Comparison of ENCODE assay signal across 8 cellular contexts in the genomic region with DNA sequence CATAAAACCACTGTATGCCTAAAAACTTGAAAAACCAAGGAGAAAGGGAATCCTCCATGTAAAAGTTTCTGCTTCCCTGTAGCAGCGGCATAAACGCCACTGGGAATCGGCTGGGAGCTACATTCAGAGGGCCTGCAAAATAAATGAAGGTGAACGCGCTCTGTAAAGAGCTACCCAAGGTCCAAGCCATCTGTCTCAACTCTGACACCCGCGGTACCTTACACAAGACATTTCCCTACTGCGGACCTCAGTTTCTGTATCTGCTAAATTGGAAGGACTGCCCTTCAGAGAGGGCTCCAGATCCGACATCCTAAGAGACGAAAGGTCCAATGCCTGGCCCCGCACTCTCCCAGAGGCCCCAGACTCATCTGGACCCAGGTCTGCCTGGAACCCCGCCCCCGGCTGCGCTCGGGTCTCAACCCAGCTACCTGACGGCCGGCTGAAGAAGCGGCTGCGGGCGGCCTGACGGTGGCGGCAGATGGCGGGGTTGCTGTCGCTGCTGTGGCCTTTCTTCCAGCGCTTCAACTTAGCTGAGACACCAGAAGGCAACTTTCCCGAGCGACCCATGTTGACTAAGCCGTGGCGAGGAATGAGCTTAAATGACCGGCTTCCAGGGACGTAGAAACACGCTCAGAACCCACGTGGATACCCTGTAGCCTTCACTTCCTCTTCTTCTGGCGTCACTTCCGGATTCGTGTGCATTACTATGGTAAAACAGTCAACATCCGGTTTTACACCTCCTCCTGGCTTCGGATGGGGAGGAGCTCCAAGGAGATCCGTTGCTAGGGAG. TPM values are rescaled to one million over a fixed set of nuclear protein-coding genes. Genes with fewer than 3 reads are reported as not detected.
DNase-seq lines count a peak whose midpoint lies in the region; ATAC-seq and TF ChIP-seq lines count a peak whose summit lies in the region.

A gene with protein sequence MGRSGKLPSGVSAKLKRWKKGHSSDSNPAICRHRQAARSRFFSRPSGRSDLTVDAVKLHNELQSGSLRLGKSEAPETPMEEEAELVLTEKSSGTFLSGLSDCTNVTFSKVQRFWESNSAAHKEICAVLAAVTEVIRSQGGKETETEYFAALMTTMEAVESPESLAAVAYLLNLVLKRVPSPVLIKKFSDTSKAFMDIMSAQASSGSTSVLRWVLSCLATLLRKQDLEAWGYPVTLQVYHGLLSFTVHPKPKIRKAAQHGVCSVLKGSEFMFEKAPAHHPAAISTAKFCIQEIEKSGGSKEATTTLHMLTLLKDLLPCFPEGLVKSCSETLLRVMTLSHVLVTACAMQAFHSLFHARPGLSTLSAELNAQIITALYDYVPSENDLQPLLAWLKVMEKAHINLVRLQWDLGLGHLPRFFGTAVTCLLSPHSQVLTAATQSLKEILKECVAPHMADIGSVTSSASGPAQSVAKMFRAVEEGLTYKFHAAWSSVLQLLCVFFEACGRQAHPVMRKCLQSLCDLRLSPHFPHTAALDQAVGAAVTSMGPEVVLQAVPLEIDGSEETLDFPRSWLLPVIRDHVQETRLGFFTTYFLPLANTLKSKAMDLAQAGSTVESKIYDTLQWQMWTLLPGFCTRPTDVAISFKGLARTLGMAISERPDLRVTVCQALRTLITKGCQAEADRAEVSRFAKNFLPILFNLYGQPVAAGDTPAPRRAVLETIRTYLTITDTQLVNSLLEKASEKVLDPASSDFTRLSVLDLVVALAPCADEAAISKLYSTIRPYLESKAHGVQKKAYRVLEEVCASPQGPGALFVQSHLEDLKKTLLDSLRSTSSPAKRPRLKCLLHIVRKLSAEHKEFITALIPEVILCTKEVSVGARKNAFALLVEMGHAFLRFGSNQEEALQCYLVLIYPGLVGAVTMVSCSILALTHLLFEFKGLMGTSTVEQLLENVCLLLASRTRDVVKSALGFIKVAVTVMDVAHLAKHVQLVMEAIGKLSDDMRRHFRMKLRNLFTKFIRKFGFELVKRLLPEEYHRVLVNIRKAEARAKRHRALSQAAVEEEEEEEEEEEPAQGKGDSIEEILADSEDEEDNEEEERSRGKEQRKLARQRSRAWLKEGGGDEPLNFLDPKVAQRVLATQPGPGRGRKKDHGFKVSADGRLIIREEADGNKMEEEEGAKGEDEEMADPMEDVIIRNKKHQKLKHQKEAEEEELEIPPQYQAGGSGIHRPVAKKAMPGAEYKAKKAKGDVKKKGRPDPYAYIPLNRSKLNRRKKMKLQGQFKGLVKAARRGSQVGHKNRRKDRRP (N-terminal part only) (minus strand): TSS at position 676 of the 790 bp plus-strand sequence. CDS start 109 bp downstream, at position 567.

- peak within 1 kb of the TSS; percentile 92 for H3K4me3 Mint-ChIP-seq in activated naive CD4-positive, alpha-beta T cell treated with anti-CD3 and anti-CD28 coated beads for 36 hours

- H3K27me3 ChIP-seq in SJSA1 (replicated peaks): no peaks in the 10 kb centered on the region
- H3K27me3 ChIP-seq in gastroesophageal sphincter: no peaks in the 10 kb centered on the region
- H3K27me3 ChIP-seq in neuronal stem cell (ENCODE audit: control insufficient read depth in 3 of 3, insufficient read depth in 3 of 3, low read depth in 1 of 3, low read length in 3 of 3): no peaks in the 10 kb centered on the region

- ATAC-seq in gastroesophageal sphincter: peak; percentile 97

- H3K9me3 ChIP-seq in SJSA1 (replicated peaks) (no peaks in the 10 kb centered on the region), gastroesophageal sphincter (no peaks in the 10 kb centered on the region), neuronal stem cell (replicated peaks in 1 of 2; ENCODE audit: control insufficient read depth in 2 of 2, insufficient read depth in 1 of 2, low read depth in 1 of 2, low read length in 2 of 2) (no peaks in the 10 kb centered on the region)

- peaks cover 7% of the 10 kb centered on the region for H3K36me3 Mint-ChIP-seq in activated naive CD4-positive, alpha-beta T cell treated with anti-CD3 and anti-CD28 coated beads for 36 hours (ENCODE audit: low read depth)

- TF ChIP-seq CTCF in GM10248 (IDR thresholded peaks at IDR 0.05; ENCODE audit: control extremely low read depth, extremely low read depth, low read depth, missing control alignments): no peak
- no peak for TF ChIP-seq CTCF in HFF-Myc (IDR thresholded peaks at IDR 0.05; ENCODE audit: low read depth, low read length, missing control alignments)
- TF ChIP-seq CTCF in gastroesophageal sphincter (IDR thresholded peaks at IDR 0.05): peak in 1 of 4 experiments; percentile 37

- peak; percentile 97 for DNase-seq in GM10248 (ENCODE audit: extremely low spot score)
- DNase-seq in HFF-Myc (ENCODE audit: extremely low read depth, low read depth): peak; percentile 99
- peak; percentile 99 for DNase-seq in MV-4-11 (lab: John Stamatoyannopoulos, UW)
- peak; percentile 92 to 95 for DNase-seq in SJSA1 (ENCODE audit: low read depth in 1 of 2, low spot score in 2 of 2)
- DNase-seq in activated naive CD4-positive, alpha-beta T cell treated with anti-CD3 and anti-CD28 coated beads for 36 hours: peak; percentile 92
- peak; percentile 83 for DNase-seq in neuronal stem cell (ENCODE audit: low spot score)

- peak within 1 kb of the TSS; percentile 13 for H3K14ac ChIP-seq in neuronal stem cell (ENCODE audit: low read length)

- H2BK12ac ChIP-seq in neuronal stem cell (ENCODE audit: low read length): no peak within 1 kb of the TSS

- H3K23ac ChIP-seq in neuronal stem cell (ENCODE audit: low read depth, low read length, poor library complexity): peak within 1 kb of the TSS; percentile 35

- H3K9me3 Mint-ChIP-seq in activated naive CD4-positive, alpha-beta T cell treated with anti-CD3 and anti-CD28 coated beads for 36 hours: no peaks in the 10 kb centered on the region

- H3K27ac ChIP-seq in SJSA1 (peak within 1 kb of the TSS; percentile 82), gastroesophageal sphincter (peak within 1 kb of the TSS; percentile 45 to 88 (median 84)), neuronal stem cell (replicated peaks; ENCODE audit: low read length) (no peak within 1 kb of the TSS), temporal lobe (ENCODE audit: low read depth, low read length) (no peak within 1 kb of the TSS)

- H3K4me1 ChIP-seq in SJSA1 (replicated peaks): peaks cover 12% of the 10 kb centered on the region
- H3K4me1 ChIP-seq in gastroesophageal sphincter: peaks cover 0 to 19% (median 8%) of the 10 kb centered on the region in 3 donors
- H3K4me1 ChIP-seq in neuronal stem cell (ENCODE audit: control insufficient read depth in 2 of 2, insufficient read depth in 1 of 2, low read depth in 1 of 2, low read length in 2 of 2): peaks cover 4 to 7% of the 10 kb centered on the region in 2 donors

- WGBS in gastroesophageal sphincter (ENCODE audit: low coverage in 1 of 2), 2 donors: 0% methylated on average over 9 to 12 of the region's 39 CpGs
- no CpG with 5 or more reads among the region's 39 CpGs for WGBS in neuronal stem cell (ENCODE audit: extremely low coverage in 2 of 2, insufficient read length in 2 of 2, insufficient replicate concordance in 1 of 2), 2 donors

- H3K4me2 ChIP-seq in neuronal stem cell (ENCODE audit: insufficient read depth, low read length, poor library complexity, severe bottlenecking): peak within 1 kb of the TSS; percentile 90

- peak within 1 kb of the TSS; percentile 76 for H3K18ac ChIP-seq in neuronal stem cell (ENCODE audit: low read length)

- H2AK5ac ChIP-seq in neuronal stem cell (ENCODE audit: low read depth, low read length): peak within 1 kb of the TSS; percentile 63

- peak within 1 kb of the TSS; percentile 65 for H4K8ac ChIP-seq in neuronal stem cell (ENCODE audit: low read depth, low read length)

- H3K36me3 ChIP-seq in SJSA1: peaks cover 22% of the 10 kb centered on the region
- peaks cover 0 to 18% of the 10 kb centered on the region in 2 donors for H3K36me3 ChIP-seq in gastroesophageal sphincter
- peaks cover 8 to 18% of the 10 kb centered on the region in 2 donors for H3K36me3 ChIP-seq in neuronal stem cell (replicated peaks in 1 of 2; ENCODE audit: control insufficient read depth in 2 of 2, insufficient read depth in 2 of 2, low read length in 2 of 2)

- H3K79me1 ChIP-seq in neuronal stem cell (ENCODE audit: low read depth, low read length): no peaks in the 10 kb centered on the region

- no peak within 1 kb of the TSS for H2BK15ac ChIP-seq in neuronal stem cell (ENCODE audit: low read length)

- H2AFZ ChIP-seq in neuronal stem cell (ENCODE audit: low read length): peak within 1 kb of the TSS; percentile 87

- no peaks in the 10 kb centered on the region for H3K27me3 Mint-ChIP-seq in activated naive CD4-positive, alpha-beta T cell treated with anti-CD3 and anti-CD28 coated beads for 36 hours (ENCODE audit: low read depth)

- POLR2A ChIA-PET in GM10248 (lab: Yijun Ruan, JAX): interaction anchor here (0.5 to 1.5 kb wide), 6 partner anchors 11 to 102 kb away, joined by 3 to 9 read pairs (median 4); no protein-coding TSS in a partner anchor

- peak within 1 kb of the TSS; percentile 83 for H3K27ac Mint-ChIP-seq in activated naive CD4-positive, alpha-beta T cell treated with anti-CD3 and anti-CD28 coated beads for 36 hours

- peak within 1 kb of the TSS; percentile 22 for H3K9ac ChIP-seq in neuronal stem cell (ENCODE audit: low read depth, low read length, poor library complexity)

- no peak within 1 kb of the TSS for H3K4ac ChIP-seq in neuronal stem cell (ENCODE audit: low read length)

- CTCF ChIA-PET in GM10248 (lab: Yijun Ruan, JAX): interaction anchor here (1.0 to 5.6 kb wide), 10 partner anchors 8 to 123 kb away, joined by 3 to 38 read pairs (median 4); no protein-coding TSS in a partner anchor
- CTCF ChIA-PET in activated naive CD4-positive, alpha-beta T cell treated with anti-CD3 and anti-CD28 coated beads for 36 hours (lab: Charles Lee): interaction anchor here (0.6 to 5.4 kb wide), 11 partner anchors 9 to 122 kb away, joined by 3 to 29 read pairs (median 4); no protein-coding TSS in a partner anchor

- peaks cover 15% of the 10 kb centered on the region for H3K4me1 Mint-ChIP-seq in activated naive CD4-positive, alpha-beta T cell treated with anti-CD3 and anti-CD28 coated beads for 36 hours (ENCODE audit: low read depth)

- no peak within 1 kb of the TSS for H4K91ac ChIP-seq in neuronal stem cell (ENCODE audit: low read depth, low read length, poor library complexity)

- no peak within 1 kb of the TSS for H2BK5ac ChIP-seq in neuronal stem cell (ENCODE audit: low read length)

- H3K4me3 ChIP-seq in HFF-Myc (replicated peaks; ENCODE audit: low read depth, low read length): peak within 1 kb of the TSS; percentile 73
- peak within 1 kb of the TSS; percentile 66 for H3K4me3 ChIP-seq in SJSA1
- H3K4me3 ChIP-seq in gastroesophageal sphincter: peak within 1 kb of the TSS; percentile 66 to 82
- peak within 1 kb of the TSS; percentile 62 to 91 for H3K4me3 ChIP-seq in neuronal stem cell (ENCODE audit: low read length in 2 of 2)

- peak in 1 of 2 donors; percentile 43 for TF ChIP-seq POLR2A in gastroesophageal sphincter (IDR thresholded peaks at IDR 0.05)

- intact Hi-C loops in activated naive CD4-positive, alpha-beta T cell treated with anti-CD3 and anti-CD28 coated beads for 36 hours (cut with micrococcal nuclease): loop anchor here (1.0 to 5.0 kb wide), 8 partner anchors 13 to 336 kb away; a partner anchor contains a TSS

- no peak within 1 kb of the TSS for H2BK120ac ChIP-seq in neuronal stem cell (ENCODE audit: low read depth, low read length)

- TF ChIP-seq EP300 in gastroesophageal sphincter (IDR thresholded peaks at IDR 0.05): no peak

RNA-seq across cellular contexts. Expression of the gene that starts here (rescaled TPM):
- total RNA-seq in SJSA1 (2014; rRNA removed; shearing (Covaris generic)): 25.1 and 26.4 TPM in 2 replicates
- total RNA-seq in activated naive CD4-positive, alpha-beta T cell treated with anti-CD3 and anti-CD28 coated beads for 36 hours: 10 to 100 TPM; 51.0 to 55.2 TPM
- 10 to 100 TPM in 3 of 4 donors, 1 to 10 TPM in 1; 6.7 to 25.3 (median 11.8) TPM for total RNA-seq in gastroesophageal sphincter
- polyA plus RNA-seq in neuronal stem cell (2013, experiment 1 of 2): 10.3 TPM
- 9.5 TPM for polyA plus RNA-seq in neuronal stem cell (2013, experiment 2 of 2)
- total RNA-seq in temporal lobe: 10.6 TPM

Comparison
In these comparisons a context has a peak if more than half of its experiments do, and no peak if none do; other contexts are left out.
1. H3K27ac ChIP-seq: peak in SJSA1 (single experiment) and gastroesophageal sphincter (4 of 4); none in neuronal stem cell (single experiment) and temporal lobe (single experiment).
2. Peak in every context shown above with its lines, with median percentiles within 50 percentile points of each other: DNase-seq and H3K4me3 ChIP-seq.